ENCODE assay signal across 23 cellular contexts in genomic region chr3:37763338-37763737, GRCh38.
A peak's percentile ranks its signal among the peaks of the same experiment; 100 is the strongest.
DNase-seq lines count a peak whose midpoint lies in the region; ATAC-seq and TF ChIP-seq lines count a peak whose summit lies in the region.
"Had no signal": no experiment of that assay in that cellular context is flagged by ENCODE, and none has a peak within 500 bp of the region (broad histone marks: within the 10 kb centered on the region; RNA-seq: fewer than 3 reads in every experiment).

No MANE protein-coding gene starts in this region.

- H3K4me2 ChIP-seq in smooth muscle cell = peak overlapping the region; percentile 23

- no peak overlapping the region for H3K9ac ChIP-seq in smooth muscle cell (ENCODE audit: low read depth)

- peaks cover 0 to 29% (median 0%) of the 10 kb centered on the region in 9 donors for H3K36me3 ChIP-seq in heart right ventricle
- H3K36me3 ChIP-seq in lower lobe of right lung = no peaks in the 10 kb centered on the region
- no peaks in the 10 kb centered on the region for H3K36me3 ChIP-seq in smooth muscle cell (ENCODE audit: low read depth)
- no peaks in the 10 kb centered on the region for H3K36me3 ChIP-seq in upper lobe of right lung
- H3K36me3 ChIP-seq: BE2C had no signal

- 38 to 39% methylated on average over 3 of the region's 3 CpGs for WGBS in heart right ventricle, 2 donors
- WGBS in smooth muscle cell (ENCODE audit: low lambda C conversion rate) = 24% methylated on average over 3 of the region's 3 CpGs

- H3K9me3 ChIP-seq in heart right ventricle = no peaks in the 10 kb centered on the region
- H3K9me3 ChIP-seq in lower lobe of right lung = no peaks in the 10 kb centered on the region
- no peaks in the 10 kb centered on the region for H3K9me3 ChIP-seq in smooth muscle cell (replicated peaks; ENCODE audit: low read depth)
- H3K9me3 ChIP-seq in upper lobe of right lung = no peaks in the 10 kb centered on the region
- H3K9me3 ChIP-seq: BE2C had no signal

- peaks cover 15 to 66% (median 63%) of the 10 kb centered on the region in 9 donors for H3K4me1 ChIP-seq in heart right ventricle
- peaks cover 50% of the 10 kb centered on the region for H3K4me1 ChIP-seq in lower lobe of right lung
- H3K4me1 ChIP-seq in smooth muscle cell (ENCODE audit: low read depth) = peaks cover 9% of the 10 kb centered on the region
- H3K4me1 ChIP-seq in upper lobe of right lung = peaks cover 43% of the 10 kb centered on the region
- no peaks in the 10 kb centered on the region for H3K4me1 ChIP-seq in foreskin keratinocyte

- no peak overlapping the region for H2AFZ ChIP-seq in smooth muscle cell (ENCODE audit: low read depth)

- H3K27me3 ChIP-seq in heart right ventricle = no peaks in the 10 kb centered on the region
- H3K27me3 ChIP-seq in lower lobe of right lung (ENCODE audit: low read depth) = no peaks in the 10 kb centered on the region
- H3K27me3 ChIP-seq in smooth muscle cell (ENCODE audit: low read depth) = peaks cover 34% of the 10 kb centered on the region
- no peaks in the 10 kb centered on the region for H3K27me3 ChIP-seq in upper lobe of right lung
- peaks cover 30% of the 10 kb centered on the region for H3K27me3 ChIP-seq in foreskin keratinocyte
- H3K27me3 ChIP-seq: BE2C had no signal

- DNase-seq in heart right ventricle (no peak), left cardiac atrium (no peak), lower lobe of right lung (no peak), smooth muscle cell (lab: John Stamatoyannopoulos, UW; ENCODE audit: unreplicated experiment) (no peak), upper lobe of right lung (no peak), NOMO-1 treated with dmso at 0.1 percent for 144 hours (lab: John Stamatoyannopoulos, UW; ENCODE audit: unreplicated experiment) (no peak), foreskin keratinocyte (no peak), foreskin fibroblast (no peak)
- DNase-seq: BE2C; CD4-positive, CD25-positive, alpha-beta regulatory T cell; COR-L47; DMS 273 treated with DMSO at 0.1 percent for 48 hours; DND-41; GDM1; KBM-7; NCI-H1105 treated with DMSO at 0.1 percent for 48 hours; NCI-H1694; NCI-H2081 treated with DMSO at 0.1 percent for 48 hours; NCI-H446 treated with DMSO at 0.1 percent for 48 hours; NCI-H774; PC-3; RPMI8226 had no signal

- no peaks in the 10 kb centered on the region for H4K20me1 ChIP-seq in smooth muscle cell (ENCODE audit: low read depth)

- peaks cover 12% of the 10 kb centered on the region for H3F3A ChIP-seq in smooth muscle cell (ENCODE audit: low read depth)

- peak overlapping the region; percentile 8 to 97 (median 74) for H3K27ac ChIP-seq in heart right ventricle
- H3K27ac ChIP-seq in lower lobe of right lung = peak overlapping the region; percentile 4
- H3K27ac ChIP-seq in smooth muscle cell (ENCODE audit: low read depth) = no peak overlapping the region
- H3K27ac ChIP-seq in upper lobe of right lung = peak overlapping the region; percentile 8
- no peak overlapping the region for H3K27ac ChIP-seq in foreskin keratinocyte

- no peaks in the 10 kb centered on the region for H3K79me2 ChIP-seq in smooth muscle cell (ENCODE audit: low read depth)

- H3K4me3 ChIP-seq in heart right ventricle (no peak overlapping the region), lower lobe of right lung (no peak overlapping the region), smooth muscle cell (no peak overlapping the region), upper lobe of right lung (no peak overlapping the region), foreskin fibroblast (ENCODE audit: low read depth in 1 of 2, low read length in 2 of 2) (no peak overlapping the region)

- TF ChIP-seq CTCF in heart right ventricle (IDR thresholded peaks at IDR 0.05) (no peak), lower lobe of right lung (IDR thresholded peaks at IDR 0.05) (no peak), smooth muscle cell (IDR thresholded peaks at IDR 0.05; ENCODE audit: borderline replicate concordance, insufficient read depth, poor library complexity, severe bottlenecking) (no peak), upper lobe of right lung (IDR thresholded peaks at IDR 0.05) (no peak), foreskin keratinocyte (conservative IDR thresholded peaks at IDR 0.05) (no peak), foreskin fibroblast (IDR thresholded peaks at IDR 0.05; ENCODE audit: low read depth, low read length) (no peak)

- intact Hi-C loops in heart right ventricle (cut with DNase I) = loop anchor here in 1 of 10 donors (2.0 kb wide), 1 partner anchor 51 kb away; no protein-coding TSS in a partner anchor
- intact Hi-C loops in left cardiac atrium (cut with DNase I) = no loop called here
- intact Hi-C loops in lower lobe of right lung (cut with DNase I) = no loop called here
- intact Hi-C loops in upper lobe of right lung (cut with DNase I) = no loop called here

- ATAC-seq in heart right ventricle (no peak), left cardiac atrium (no peak), lower lobe of right lung (no peak), upper lobe of right lung (no peak), foreskin keratinocyte (no peak)
- ATAC-seq: HepG2, PC-3 had no signal

Comparison
In these comparisons a context has a peak if more than half of its experiments do, and no peak if none do; other contexts are left out.
1. H3K27ac ChIP-seq: peak in heart right ventricle (10 of 10), lower lobe of right lung (single experiment) and upper lobe of right lung (single experiment); none in smooth muscle cell (single experiment) and foreskin keratinocyte (single experiment).